24 cellular contexts compared by ENCODE assay signal in the genomic region with DNA sequence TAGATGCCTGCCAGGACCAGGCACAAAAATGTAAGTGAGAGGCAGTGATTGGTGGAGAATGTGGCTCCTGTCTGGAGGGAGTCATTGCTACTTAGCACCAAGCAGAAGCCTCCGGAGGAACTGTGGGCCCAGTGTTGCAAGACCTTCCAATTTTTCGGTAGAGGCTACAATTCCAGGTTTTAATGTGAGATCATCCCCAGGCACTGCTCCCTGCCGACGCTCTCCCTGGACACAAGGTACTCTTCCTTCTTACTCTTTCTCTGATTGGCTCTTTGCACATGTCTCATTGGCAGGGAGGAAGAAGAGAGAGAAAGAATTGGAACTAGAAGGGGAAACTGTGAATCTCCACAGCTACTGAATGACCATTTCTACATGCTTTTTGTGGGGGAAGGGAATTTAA.
"Had no signal": no experiment of that assay in that cellular context is flagged by ENCODE, and none has a peak within 500 bp of the region (broad histone marks: within the 10 kb centered on the region; RNA-seq: fewer than 3 reads in every experiment).

No MANE protein-coding gene starts in this region.

- H3K4me1 ChIP-seq: esophagus muscularis mucosa, pancreas, stomach, suprapubic skin, tibial nerve had no signal

- H3K27ac ChIP-seq: brain microvascular endothelial cell, dorsolateral prefrontal cortex, esophagus muscularis mucosa, pancreas, stomach, suprapubic skin, tibial nerve, WERI-Rb-1 had no signal

- H3K4me3 ChIP-seq: dorsolateral prefrontal cortex, esophagus muscularis mucosa, pancreas, stomach, suprapubic skin, tibial nerve had no signal

- ATAC-seq: activated CD8-positive, alpha-beta memory T cell treated with anti-CD3 and anti-CD28 coated beads, Interleukin-2, amount 10 ng/mL, durations not matched to agents 7 days and 5 days; activated CD8-positive, alpha-beta T cell treated with anti-CD3 and anti-CD28 coated beads for 36 hours; effector memory CD8-positive, alpha-beta T cell; natural killer cell treated with Interleukin-12 subunit alpha and Interleukin-12 subunit beta and Interleukin-15 and Interleukin-18, amount 100 ng/mL, for 72 hours; pancreas; sciatic nerve; stimulated activated effector memory CD8-positive, alpha-beta T cell treated with anti-CD3 and anti-CD28 coated beads, Interleukin-12 subunit alpha, Interleukin-12 subunit beta, amount 100 ng/mL, for 72 hours had no signal

- H3K9me3 ChIP-seq: esophagus muscularis mucosa, pancreas, stomach, suprapubic skin, tibial nerve had no signal

- H3K27me3 ChIP-seq: brain microvascular endothelial cell, dorsolateral prefrontal cortex, esophagus muscularis mucosa, pancreas, stomach, suprapubic skin, tibial nerve had no signal

- H3K36me3 ChIP-seq: brain microvascular endothelial cell, esophagus muscularis mucosa, pancreas, stomach, suprapubic skin, tibial nerve, WERI-Rb-1 had no signal

- DNase-seq: activated CD4-positive, alpha-beta T cell treated with anti-CD3 and anti-CD28 coated beads, Interleukin-2, amount 10 ng/mL, durations not matched to agents 7 days and 5 days; activated CD4-positive, CD25-positive, alpha-beta regulatory T cell treated with anti-CD3 and anti-CD28 coated beads, Interleukin-2, amount 50 U/mL, for 72 hours; activated CD8-positive, alpha-beta memory T cell treated with anti-CD3 and anti-CD28 coated beads, Interleukin-2, amount 10 ng/mL, durations not matched to agents 7 days and 5 days; activated CD8-positive, alpha-beta T cell treated with anti-CD3 and anti-CD28 coated beads for 36 hours; activated effector memory CD4-positive, alpha-beta T cell treated with anti-CD3 and anti-CD28 coated beads, Interleukin-2, amount 50 U/mL, for 16 hours; activated naive CD4-positive, alpha-beta T cell treated with anti-CD3 and anti-CD28 coated beads, Interleukin-2, amount 10 ng/mL, durations not matched to agents 7 days and 5 days; activated T-cell treated with anti-CD3 and anti-CD28 coated beads for 4 hours; brain microvascular endothelial cell; central memory CD4-positive, alpha-beta T cell; dorsolateral prefrontal cortex; effector memory CD8-positive, alpha-beta T cell; glutamatergic neuron; hippocampal formation; pancreas; small intestine; stimulated activated CD4-positive, alpha-beta T cell treated with anti-CD3 and anti-CD28 coated beads, Interleukin-2, amount 100 ng/mL, for 24 hours; stomach; WERI-Rb-1 had no signal
